ENCODE assay signal across 15 cellular contexts in genomic region chr6:122180132-122180531, GRCh38.
DNase-seq lines count a peak whose midpoint lies in the region; ATAC-seq and TF ChIP-seq lines count a peak whose summit lies in the region.
"Had no signal": no experiment of that assay in that cellular context is flagged by ENCODE, and none has a peak within 500 bp of the region (broad histone marks: within the 10 kb centered on the region; RNA-seq: fewer than 3 reads in every experiment).

No MANE protein-coding gene starts in this region.

- H3K4me3 Mint-ChIP-seq in activated naive CD8-positive, alpha-beta T cell treated with anti-CD3 and anti-CD28 coated beads for 36 hours = no peak overlapping the region
- H3K4me3 Mint-ChIP-seq: activated CD8-positive, alpha-beta memory T cell treated with anti-CD3 and anti-CD28 coated beads, Interleukin-2, amount 10 ng/mL, durations not matched to agents 7 days and 5 days; activated naive CD4-positive, alpha-beta T cell treated with anti-CD3 and anti-CD28 coated beads, Interleukin-2, amount 10 ng/mL, durations not matched to agents 7 days and 5 days had no signal

- no peaks in the 10 kb centered on the region for H3K36me3 Mint-ChIP-seq in activated naive CD8-positive, alpha-beta T cell treated with anti-CD3 and anti-CD28 coated beads for 36 hours
- H3K36me3 Mint-ChIP-seq: activated CD8-positive, alpha-beta memory T cell treated with anti-CD3 and anti-CD28 coated beads, Interleukin-2, amount 10 ng/mL, durations not matched to agents 7 days and 5 days; activated naive CD4-positive, alpha-beta T cell treated with anti-CD3 and anti-CD28 coated beads, Interleukin-2, amount 10 ng/mL, durations not matched to agents 7 days and 5 days had no signal

- H3K27ac Mint-ChIP-seq in activated naive CD8-positive, alpha-beta T cell treated with anti-CD3 and anti-CD28 coated beads for 36 hours = no peak overlapping the region
- H3K27ac Mint-ChIP-seq: activated CD8-positive, alpha-beta memory T cell treated with anti-CD3 and anti-CD28 coated beads, Interleukin-2, amount 10 ng/mL, durations not matched to agents 7 days and 5 days; activated naive CD4-positive, alpha-beta T cell treated with anti-CD3 and anti-CD28 coated beads, Interleukin-2, amount 10 ng/mL, durations not matched to agents 7 days and 5 days had no signal

- no peaks in the 10 kb centered on the region for H3K27me3 ChIP-seq in psoas muscle (ENCODE audit: insufficient read depth in 3 of 3, low read length in 2 of 3)
- H3K27me3 ChIP-seq: colonic mucosa, neutrophil, transverse colon had no signal

- TF ChIP-seq CTCF in fibroblast of mammary gland (conservative IDR thresholded peaks at IDR 0.05; ENCODE audit: control insufficient read depth, insufficient read depth, low read depth, low read length) (peak; percentile 10), psoas muscle (IDR thresholded peaks at IDR 0.05) (peak; percentile 19), GM13976 (IDR thresholded peaks at IDR 0.05; ENCODE audit: borderline replicate concordance, control extremely low read depth, extremely low read depth, insufficient read depth, missing control alignments) (no peak)

- WGBS in psoas muscle, 3 donors = 29 to 47% (median 31%) methylated on average over 1 of the region's 1 CpG

- H3K4me1 Mint-ChIP-seq in activated naive CD8-positive, alpha-beta T cell treated with anti-CD3 and anti-CD28 coated beads for 36 hours = no peaks in the 10 kb centered on the region
- H3K4me1 Mint-ChIP-seq: activated CD8-positive, alpha-beta memory T cell treated with anti-CD3 and anti-CD28 coated beads, Interleukin-2, amount 10 ng/mL, durations not matched to agents 7 days and 5 days; activated naive CD4-positive, alpha-beta T cell treated with anti-CD3 and anti-CD28 coated beads, Interleukin-2, amount 10 ng/mL, durations not matched to agents 7 days and 5 days had no signal

- H3K9me3 ChIP-seq in psoas muscle = no peaks in the 10 kb centered on the region
- H3K9me3 ChIP-seq: colonic mucosa, neutrophil, transverse colon had no signal

- in situ Hi-C loops in SK-MEL-5 (cut with HindIII; ENCODE audit: low pct_unique_long_range_greater_than_20kb, low sequenced_read_pairs) (no loop called here), GM13976 (cut with MboI; ENCODE audit: low sequenced_read_pairs, unreplicated experiment) (no loop called here)

- H3K36me3 ChIP-seq in psoas muscle (ENCODE audit: insufficient read depth in 1 of 2, low read depth in 1 of 2) = no peaks in the 10 kb centered on the region
- H3K36me3 ChIP-seq: colonic mucosa, neutrophil, transverse colon had no signal

- H3K27ac ChIP-seq in psoas muscle = no peak overlapping the region
- H3K27ac ChIP-seq: colonic mucosa, neutrophil, transverse colon had no signal

- H3K9me3 Mint-ChIP-seq in activated naive CD8-positive, alpha-beta T cell treated with anti-CD3 and anti-CD28 coated beads for 36 hours = no peaks in the 10 kb centered on the region
- H3K9me3 Mint-ChIP-seq: activated naive CD4-positive, alpha-beta T cell treated with anti-CD3 and anti-CD28 coated beads, Interleukin-2, amount 10 ng/mL, durations not matched to agents 7 days and 5 days had no signal

- DNase-seq in GM03348 (ENCODE audit: low spot score) (peak; percentile 15), SK-MEL-5 (ENCODE audit: low read depth, low spot score) (peak; percentile 11), fibroblast of mammary gland (ENCODE audit: low read depth) (peak; percentile 21), psoas muscle (no peak), GM13976 (ENCODE audit: low spot score) (no peak)
- DNase-seq in activated naive CD8-positive, alpha-beta T cell treated with anti-CD3 and anti-CD28 coated beads for 36 hours = no peak
- DNase-seq: activated CD8-positive, alpha-beta memory T cell treated with anti-CD3 and anti-CD28 coated beads, Interleukin-2, amount 10 ng/mL, durations not matched to agents 7 days and 5 days; activated naive CD4-positive, alpha-beta T cell treated with anti-CD3 and anti-CD28 coated beads, Interleukin-2, amount 10 ng/mL, durations not matched to agents 7 days and 5 days; colonic mucosa; DMS153; NCI-H510A treated with DMSO at 0.1 percent for 48 hours; transverse colon had no signal

- ATAC-seq in psoas muscle = peak in 1 of 4 donors; percentile 49
- no peak for ATAC-seq in HG03378 (IDR thresholded peaks at IDR 0.05; ENCODE audit: unreplicated experiment)
- no peak for ATAC-seq in GM18517 (IDR thresholded peaks at IDR 0.05; ENCODE audit: unreplicated experiment)
- ATAC-seq: activated CD8-positive, alpha-beta memory T cell treated with anti-CD3 and anti-CD28 coated beads, Interleukin-2, amount 10 ng/mL, durations not matched to agents 7 days and 5 days had no signal

- intact Hi-C loops in psoas muscle (cut with DNase I) = loop anchor here (5.0 to 10.0 kb wide), 3 partner anchors 135 to 1125 kb away; no protein-coding TSS in a partner anchor

- H3K4me1 ChIP-seq in psoas muscle = no peaks in the 10 kb centered on the region
- H3K4me1 ChIP-seq: colonic mucosa, transverse colon had no signal

- H3K4me3 ChIP-seq in fibroblast of mammary gland (ENCODE audit: control insufficient read depth, low read depth, low read length) (no peak overlapping the region), psoas muscle (no peak overlapping the region)
- H3K4me3 ChIP-seq: colonic mucosa, transverse colon had no signal

- no peaks in the 10 kb centered on the region for H3K27me3 Mint-ChIP-seq in activated naive CD8-positive, alpha-beta T cell treated with anti-CD3 and anti-CD28 coated beads for 36 hours
- H3K27me3 Mint-ChIP-seq: activated CD8-positive, alpha-beta memory T cell treated with anti-CD3 and anti-CD28 coated beads, Interleukin-2, amount 10 ng/mL, durations not matched to agents 7 days and 5 days; activated naive CD4-positive, alpha-beta T cell treated with anti-CD3 and anti-CD28 coated beads, Interleukin-2, amount 10 ng/mL, durations not matched to agents 7 days and 5 days had no signal

Comparison
In these comparisons a context has a peak if more than half of its experiments do, and no peak if none do; other contexts are left out.
1. DNase-seq: peak in GM03348 (single experiment), SK-MEL-5 (single experiment) and fibroblast of mammary gland (single experiment); none in psoas muscle (0 of 2), GM13976 (single experiment) and activated naive CD8-positive, alpha-beta T cell treated with anti-CD3 and anti-CD28 coated beads for 36 hours (single experiment).